In the genomic region with DNA sequence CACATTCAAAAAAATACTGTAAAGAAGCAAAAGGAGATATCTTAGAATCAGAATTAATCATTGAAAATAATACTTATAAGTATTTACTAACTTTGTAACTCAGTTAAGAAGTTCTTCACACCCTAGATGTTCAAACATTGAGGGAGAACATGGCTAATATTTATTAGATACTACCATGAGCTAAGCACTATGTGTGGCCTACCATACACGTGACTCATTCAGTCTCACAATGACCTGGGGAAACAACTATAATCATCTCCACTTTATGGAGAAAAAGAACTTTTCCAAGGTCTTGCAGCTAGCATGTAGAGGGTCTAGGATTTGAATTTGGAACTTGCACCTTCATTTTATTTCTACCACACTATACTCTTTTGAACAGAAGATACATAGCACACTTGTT, we compare ENCODE assay signal across 21 cellular contexts.
"Had no signal": no experiment of that assay in that cellular context is flagged by ENCODE, and none has a peak within 500 bp of the region (broad histone marks: within the 10 kb centered on the region; RNA-seq: fewer than 3 reads in every experiment).

No MANE protein-coding gene starts in this region.

- H3K36me3 ChIP-seq: adrenal gland, breast epithelium, SJCRH30, WERI-Rb-1 had no signal

- H3K4me2 ChIP-seq: SK-N-SH had no signal

- H3K27ac ChIP-seq: adrenal gland, breast epithelium, SJCRH30, WERI-Rb-1 had no signal

- H3K4me3 ChIP-seq: adrenal gland, breast epithelium, SJCRH30 had no signal

- H3K4me3 Mint-ChIP-seq: activated CD4-positive, alpha-beta T cell treated with anti-CD3 and anti-CD28 coated beads for 36 hours; activated CD8-positive, alpha-beta T cell treated with anti-CD3 and anti-CD28 coated beads, Interleukin-2, amount 10 ng/mL, durations not matched to agents 7 days and 5 days; activated naive CD8-positive, alpha-beta T cell treated with anti-CD3 and anti-CD28 coated beads, Interleukin-2, amount 10 ng/mL, durations not matched to agents 7 days and 5 days had no signal

- H3K4me1 ChIP-seq: adrenal gland, breast epithelium, SJCRH30 had no signal

- H3K27ac Mint-ChIP-seq: activated CD4-positive, alpha-beta T cell treated with anti-CD3 and anti-CD28 coated beads for 36 hours; activated CD8-positive, alpha-beta T cell treated with anti-CD3 and anti-CD28 coated beads, Interleukin-2, amount 10 ng/mL, durations not matched to agents 7 days and 5 days; activated naive CD8-positive, alpha-beta T cell treated with anti-CD3 and anti-CD28 coated beads, Interleukin-2, amount 10 ng/mL, durations not matched to agents 7 days and 5 days had no signal

- DNase-seq: activated CD4-positive, alpha-beta T cell treated with anti-CD3 and anti-CD28 coated beads for 36 hours; activated CD8-positive, alpha-beta memory T cell treated with anti-CD3 and anti-CD28 coated beads, Interleukin-2, amount 50 U/mL, for 48 hours; activated CD8-positive, alpha-beta T cell treated with anti-CD3 and anti-CD28 coated beads, Interleukin-2, amount 10 ng/mL, durations not matched to agents 7 days and 5 days; activated naive CD4-positive, alpha-beta T cell treated with anti-CD3 and anti-CD28 coated beads, Interleukin-2, amount 50 U/mL, for 16 hours; activated naive CD8-positive, alpha-beta T cell treated with anti-CD3 and anti-CD28 coated beads, Interleukin-2, amount 10 ng/mL, durations not matched to agents 7 days and 5 days; activated T-cell treated with anti-CD3 and anti-CD28 coated beads, Interleukin-2, amount 50 U/mL, for 1 hour; adrenal gland; anterior cingulate cortex; central memory CD4-positive, alpha-beta T cell; MM.1S; NCI-H1105; NCI-H1436; NCI-H1694 treated with DMSO at 0.1 percent for 48 hours; NCI-H2029 treated with DMSO at 0.1 percent for 48 hours; NCI-H510A treated with DMSO at 0.1 percent for 48 hours; NCI-H69; SJCRH30; SK-N-SH; T-helper 1 cell; WERI-Rb-1 had no signal

- H3K9ac ChIP-seq: SK-N-SH had no signal

- H3K27me3 ChIP-seq: adrenal gland, breast epithelium, SJCRH30 had no signal

- ATAC-seq: activated CD4-positive, alpha-beta T cell treated with anti-CD3 and anti-CD28 coated beads for 36 hours; activated CD8-positive, alpha-beta T cell treated with anti-CD3 and anti-CD28 coated beads, Interleukin-2, amount 10 ng/mL, durations not matched to agents 7 days and 5 days had no signal

- H3K27me3 Mint-ChIP-seq: activated naive CD8-positive, alpha-beta T cell treated with anti-CD3 and anti-CD28 coated beads, Interleukin-2, amount 10 ng/mL, durations not matched to agents 7 days and 5 days had no signal

- H3K9me3 ChIP-seq: adrenal gland, breast epithelium, SJCRH30, SK-N-SH had no signal
